Comparison of ENCODE assay signal across 9 cellular contexts in the genomic region with DNA sequence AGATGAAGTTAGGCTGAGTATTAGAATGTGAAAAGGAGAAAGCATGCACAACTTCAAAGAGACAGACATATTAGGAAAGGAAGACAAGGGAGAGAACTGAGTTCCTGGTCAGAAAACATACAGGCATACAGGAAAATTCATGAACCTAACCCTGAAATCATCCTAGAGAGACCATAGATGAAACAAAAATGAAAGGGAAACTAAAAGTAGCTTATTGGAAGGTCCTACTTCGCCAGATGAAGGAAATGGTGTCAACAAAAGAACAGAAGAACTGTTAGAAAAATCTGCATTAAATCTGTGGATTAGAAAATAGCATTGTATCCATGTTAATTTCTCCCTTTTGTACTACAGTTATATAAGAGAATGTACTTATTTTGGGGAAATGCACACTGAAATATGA.
DNase-seq lines count a peak whose midpoint lies in the region; ATAC-seq and TF ChIP-seq lines count a peak whose summit lies in the region.
"Had no signal": no experiment of that assay in that cellular context is flagged by ENCODE, and none has a peak within 500 bp of the region (broad histone marks: within the 10 kb centered on the region; RNA-seq: fewer than 3 reads in every experiment).

No MANE protein-coding gene starts in this region.

- H3K4me3 ChIP-seq in IMR-90 (ENCODE audit: insufficient read depth, low read depth, low read length), result peak overlapping the region; percentile 39; the same call in 1 of the 2 replicates
- H3K4me3 ChIP-seq in fibroblast of pulmonary artery (replicated peaks; ENCODE audit: low read depth, low read length), result peak overlapping the region; percentile 7
- H3K4me3 ChIP-seq in vagina, result no peak overlapping the region
- no peak overlapping the region for H3K4me3 ChIP-seq in mesendoderm (ENCODE audit: low read length)

- intact Hi-C loops in IMR-90 (cut with micrococcal nuclease), result no loop called here
- intact Hi-C loops in vagina (cut with DNase I), result no loop called here

- H3K56ac ChIP-seq in IMR-90 (ENCODE audit: extremely low read depth, insufficient read depth, low read length), result no peak overlapping the region
- no peak overlapping the region for H3K56ac ChIP-seq in mesendoderm (ENCODE audit: low read length)

- no peaks in the 10 kb centered on the region for H3K36me3 ChIP-seq in IMR-90 (ENCODE audit: control insufficient read depth, insufficient read depth, low read length)
- no peaks in the 10 kb centered on the region for H3K36me3 ChIP-seq in vagina
- H3K36me3 ChIP-seq in mesendoderm (ENCODE audit: control insufficient read depth, insufficient read depth, low read length), result no peaks in the 10 kb centered on the region

- in situ Hi-C loops in IMR-90 (cut with MboI; ENCODE audit: low sequenced_read_pairs), result no loop called here

- no peaks in the 10 kb centered on the region for H3K9me1 ChIP-seq in IMR-90 (ENCODE audit: insufficient read depth, low read length)

- H4K20me1 ChIP-seq in IMR-90 (ENCODE audit: insufficient read depth, low read length), result no peaks in the 10 kb centered on the region

- POLR2A ChIA-PET in IMR-90 (lab: Charles Lee; ENCODE audit: unreplicated experiment), result no interaction called here

- TF ChIP-seq CTCF in GM10266 (IDR thresholded peaks at IDR 0.05; ENCODE audit: control insufficient read depth, insufficient read depth, low read depth, missing control alignments) (no peak), IMR-90 (conservative IDR thresholded peaks at IDR 0.05; ENCODE audit: low read depth, low read length) (no peak), fibroblast of pulmonary artery (IDR thresholded peaks at IDR 0.05; ENCODE audit: low read length, missing control alignments) (no peak), vagina (IDR thresholded peaks at IDR 0.05) (no peak)

- peak; percentile 69 for ATAC-seq in GM21360 (IDR thresholded peaks at IDR 0.05; ENCODE audit: unreplicated experiment)
- peak; percentile 24; the same call in 1 of the 2 replicates for ATAC-seq in IMR-90 (ENCODE audit: low read depth)
- ATAC-seq: HepG2 had no signal

- H4K5ac ChIP-seq in IMR-90 (ENCODE audit: low read depth, low read length) (no peak overlapping the region), mesendoderm (ENCODE audit: low read length) (no peak overlapping the region)

- H3K79me1 ChIP-seq in IMR-90 (ENCODE audit: low read depth in 1 of 2, low read length in 2 of 2) (no peaks in the 10 kb centered on the region), mesendoderm (ENCODE audit: low read length) (no peaks in the 10 kb centered on the region)

- H3K27me3 ChIP-seq in IMR-90 (ENCODE audit: control insufficient read depth, insufficient read depth, low read length) (no peaks in the 10 kb centered on the region), vagina (no peaks in the 10 kb centered on the region), mesendoderm (ENCODE audit: insufficient read depth, low read length, poor library complexity) (no peaks in the 10 kb centered on the region)

- H3K18ac ChIP-seq in IMR-90 (ENCODE audit: low read depth, low read length) (no peak overlapping the region), mesendoderm (ENCODE audit: low read length) (no peak overlapping the region)

- H3K23ac ChIP-seq in IMR-90 (ENCODE audit: low read depth, low read length), result no peak overlapping the region
- no peak overlapping the region for H3K23ac ChIP-seq in mesendoderm (ENCODE audit: low read length)

- no peak overlapping the region for H2BK20ac ChIP-seq in IMR-90 (ENCODE audit: low read depth, low read length)

- BruUV-seq in IMR-90 (replicated peaks; lab: Mats Ljungman, UMichigan), result no TSS peak

- no peak overlapping the region for H3K9ac ChIP-seq in IMR-90 (ENCODE audit: low read depth, low read length)
- H3K9ac ChIP-seq in mesendoderm (ENCODE audit: low read length), result no peak overlapping the region

- H3K4me1 ChIP-seq in IMR-90 (ENCODE audit: control insufficient read depth, insufficient read depth, low read length), result no peaks in the 10 kb centered on the region
- H3K4me1 ChIP-seq in vagina, result no peaks in the 10 kb centered on the region
- no peaks in the 10 kb centered on the region for H3K4me1 ChIP-seq in mesendoderm (ENCODE audit: control insufficient read depth, low read depth, low read length)

- H3K27ac ChIP-seq in IMR-90 (ENCODE audit: insufficient read depth, low read length), result no peak overlapping the region
- H3K27ac ChIP-seq in vagina, result no peak overlapping the region
- H3K27ac ChIP-seq in mesendoderm (ENCODE audit: low read depth, low read length), result no peak overlapping the region

- H2BK5ac ChIP-seq in IMR-90 (ENCODE audit: low read depth, low read length, poor library complexity, severe bottlenecking) (no peak overlapping the region), mesendoderm (ENCODE audit: low read length) (no peak overlapping the region)

- no peak overlapping the region for H2BK120ac ChIP-seq in IMR-90 (ENCODE audit: low read depth, low read length)
- no peak overlapping the region for H2BK120ac ChIP-seq in mesendoderm (ENCODE audit: low read depth, low read length)

- TF ChIP-seq RAD21 in IMR-90 (IDR thresholded peaks at IDR 0.05; ENCODE audit: low read length), result no peak

- H2AK9ac ChIP-seq in IMR-90 (replicated peaks; ENCODE audit: low read depth, low read length, poor library complexity), result no peak overlapping the region

- WGBS in IMR-90 (ENCODE audit: extremely low coverage in 2 of 2, insufficient read length in 1 of 2), 2 experiments, result no CpG with 5 or more reads among the region's 1 CpG
- no CpG with 5 or more reads among the region's 1 CpG for WGBS in mesendoderm (ENCODE audit: extremely low coverage, insufficient coverage, low lambda C conversion rate)

- H3K9me3 ChIP-seq in IMR-90 (ENCODE audit: control insufficient read depth, insufficient read depth, low read length) (no peaks in the 10 kb centered on the region), vagina (no peaks in the 10 kb centered on the region)

- H3K4ac ChIP-seq in IMR-90 (ENCODE audit: low read depth, low read length) (no peak overlapping the region), mesendoderm (ENCODE audit: low read depth, low read length) (no peak overlapping the region)

- no peaks in the 10 kb centered on the region for H3K79me2 ChIP-seq in mesendoderm (ENCODE audit: control insufficient read depth, insufficient read depth, low read length)

- peak overlapping the region; percentile 62; the same call in 1 of the 2 replicates for H3K4me2 ChIP-seq in IMR-90 (ENCODE audit: low read depth, low read length)
- no peak overlapping the region for H3K4me2 ChIP-seq in mesendoderm (ENCODE audit: low read length)

- CTCF ChIA-PET in IMR-90 (lab: Yijun Ruan, JAX), result no interaction called here

- DNase-seq in GM10266 (ENCODE audit: extremely low spot score) (peak; percentile 7), IMR-90 (no peak), fibroblast of pulmonary artery (ENCODE audit: low read depth) (no peak), iPS-NIHi7 (ENCODE audit: extremely low spot score) (no peak), HPDE6-E6E7 (ENCODE audit: extremely low spot score) (no peak), vagina (ENCODE audit: extremely low spot score in 2 of 2) (no peak), mesendoderm (no peak)

- H2AK5ac ChIP-seq in IMR-90 (ENCODE audit: low read depth, low read length) (no peak overlapping the region), mesendoderm (ENCODE audit: low read length) (no peak overlapping the region)

- TF ChIP-seq POLR2A in IMR-90 (IDR thresholded peaks at IDR 0.05; ENCODE audit: low read depth, low read length) (no peak), vagina (IDR thresholded peaks at IDR 0.05) (no peak)

- no peak overlapping the region for H3K14ac ChIP-seq in IMR-90 (replicated peaks; ENCODE audit: low read depth, low read length)

- H2AFZ ChIP-seq in IMR-90 (replicated peaks; ENCODE audit: low read length, poor library complexity), result no peak overlapping the region

- dilution Hi-C loops in IMR-90 (cut with HindIII; ENCODE audit: low sequenced_read_pairs, unreplicated experiment), result no loop called here

- H2BK15ac ChIP-seq in IMR-90 (ENCODE audit: low read depth, low read length) (no peak overlapping the region), mesendoderm (replicated peaks; ENCODE audit: low read depth) (no peak overlapping the region)

- H4K91ac ChIP-seq in IMR-90 (ENCODE audit: insufficient read depth, low read depth, low read length), result no peak overlapping the region

- H4K8ac ChIP-seq in IMR-90 (ENCODE audit: low read depth in 2 of 2, low read length in 2 of 2), result no peak overlapping the region
- H4K8ac ChIP-seq in mesendoderm (ENCODE audit: low read depth, low read length), result no peak overlapping the region

TF ChIP-seq in IMR-90, 13 proteins besides CTCF, POLR2A, EP300 and RAD21:
- TF ChIP-seq RFX5 (IDR thresholded peaks at IDR 0.05; ENCODE audit: low read depth, low read length), result no peak
- TF ChIP-seq MAZ (IDR thresholded peaks at IDR 0.05; ENCODE audit: borderline replicate concordance, low read depth, low read length), result no peak
- no peak for TF ChIP-seq MAFK (IDR thresholded peaks at IDR 0.05; ENCODE audit: low read depth, low read length)
- no peak for TF ChIP-seq BHLHE40 (IDR thresholded peaks at IDR 0.05; ENCODE audit: low read depth, low read length)

Comparison
In these comparisons a context has a peak if more than half of its experiments do, and no peak if none do; other contexts are left out.
1. H3K4me3 ChIP-seq: peak in IMR-90 (single experiment) and fibroblast of pulmonary artery (single experiment); none in vagina (0 of 2) and mesendoderm (single experiment).